Comparison of ENCODE assay signal across 7 cellular contexts in the genomic region with DNA sequence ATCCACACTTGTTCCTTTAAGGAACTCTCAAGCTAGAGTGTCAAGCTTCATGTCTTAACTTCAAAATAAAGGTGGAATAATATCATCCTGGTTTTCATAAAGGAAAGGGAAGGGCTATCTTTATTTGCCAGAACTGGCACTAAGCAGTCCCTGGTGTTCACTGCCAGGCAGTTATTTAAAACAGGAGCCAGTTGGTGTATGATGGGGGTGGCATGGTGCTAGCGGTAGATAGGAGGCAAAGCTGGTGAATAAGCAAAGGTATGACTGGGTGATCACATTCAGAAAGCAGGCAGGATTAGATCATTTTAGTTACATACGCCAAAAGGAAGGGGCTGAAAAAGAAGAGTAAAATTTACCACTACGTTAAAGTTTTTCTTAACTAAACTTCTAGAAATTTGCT.
"Had no signal": no experiment of that assay in that cellular context is flagged by ENCODE, and none has a peak within 500 bp of the region (broad histone marks: within the 10 kb centered on the region; RNA-seq: fewer than 3 reads in every experiment).

No MANE protein-coding gene starts in this region.

- H2AFZ ChIP-seq: GM23248 had no signal

- H3K4me3 ChIP-seq: GM23248, K562 had no signal

- H3K27ac Mint-ChIP-seq: HFFc6 had no signal

- DNase-seq: GM23248, GOT3, H7, HFFc6, IMR-90 had no signal

- FAIRE-seq: HTR-8/SVneo, K562 had no signal

- H3K9ac ChIP-seq: GM23248 had no signal

- H3K27ac ChIP-seq: GM23248 had no signal

- H3K4me3 Mint-ChIP-seq: HFFc6 had no signal
